Comparison of ENCODE assay signal across 30 cellular contexts in the genomic region with DNA sequence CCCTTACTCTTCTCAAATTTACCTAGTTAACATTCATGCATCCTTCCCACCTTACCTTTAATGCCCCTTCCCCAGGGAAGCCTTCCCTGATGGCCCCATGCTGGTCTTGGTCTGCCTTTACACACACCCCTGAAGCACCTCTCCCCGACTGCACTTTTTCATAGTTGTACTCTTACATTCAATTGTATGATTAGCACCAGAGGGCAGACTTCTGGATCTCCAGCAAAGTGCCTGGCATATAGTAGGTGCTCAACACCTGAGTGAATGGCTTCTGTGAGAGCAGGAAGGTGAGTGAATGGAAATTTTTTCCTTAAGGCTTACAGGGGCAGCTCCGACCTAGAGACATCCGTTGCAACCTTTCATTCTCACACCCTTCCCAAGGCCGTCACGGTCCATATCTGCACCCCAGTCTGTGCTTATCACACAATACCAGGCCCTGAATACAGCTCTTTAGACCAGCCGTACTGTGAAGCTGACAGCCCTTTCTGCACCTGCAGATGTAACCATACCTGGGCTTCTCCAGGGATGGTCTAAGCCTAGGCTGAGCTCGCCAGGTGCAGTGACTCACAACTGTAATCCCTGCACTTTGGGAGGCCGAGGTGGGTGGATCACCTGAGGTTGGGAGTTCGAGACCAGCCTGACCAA. TPM values are rescaled to one million over a fixed set of nuclear protein-coding genes. Genes with fewer than 3 reads are reported as not detected.
"Had no signal": no experiment of that assay in that cellular context is flagged by ENCODE, and none has a peak within 500 bp of the region (broad histone marks: within the 10 kb centered on the region; RNA-seq: fewer than 3 reads in every experiment).

No MANE protein-coding gene starts in this region.

- H3K4me3 ChIP-seq: coronary artery, hepatocyte, left lung, lung, neural progenitor cell, smooth muscle cell, thoracic aorta, upper lobe of left lung had no signal

- H3K27me3 Mint-ChIP-seq: activated naive CD8-positive, alpha-beta T cell treated with anti-CD3 and anti-CD28 coated beads, Interleukin-2, amount 10 ng/mL, durations not matched to agents 7 days and 5 days; naive thymus-derived CD4-positive, alpha-beta T cell had no signal

- H3K9me3 ChIP-seq: left lung, thoracic aorta, upper lobe of left lung had no signal

- H3K4me3 Mint-ChIP-seq: activated naive CD8-positive, alpha-beta T cell treated with anti-CD3 and anti-CD28 coated beads, Interleukin-2, amount 10 ng/mL, durations not matched to agents 7 days and 5 days; endodermal cell; immature natural killer cell; naive thymus-derived CD4-positive, alpha-beta T cell; neural progenitor cell had no signal

- FAIRE-seq: bronchial epithelial cell had no signal

- H3K79me2 ChIP-seq: hepatocyte had no signal

- H3K9me3 Mint-ChIP-seq: activated naive CD8-positive, alpha-beta T cell treated with anti-CD3 and anti-CD28 coated beads, Interleukin-2, amount 10 ng/mL, durations not matched to agents 7 days and 5 days; immature natural killer cell; neural progenitor cell had no signal

- H3K4me2 ChIP-seq: hepatocyte, neural progenitor cell, smooth muscle cell had no signal

- H3K27me3 ChIP-seq: hepatocyte, left lung, neural progenitor cell, upper lobe of left lung had no signal

- ATAC-seq: left lung; naive thymus-derived CD4-positive, alpha-beta T cell; sciatic nerve had no signal

- H3K36me3 ChIP-seq: neural progenitor cell, thoracic aorta had no signal

- H3K9ac ChIP-seq: neural progenitor cell had no signal

- H3K27ac Mint-ChIP-seq: activated naive CD8-positive, alpha-beta T cell treated with anti-CD3 and anti-CD28 coated beads, Interleukin-2, amount 10 ng/mL, durations not matched to agents 7 days and 5 days; endodermal cell; neural progenitor cell had no signal

- DNase-seq: activated CD4-positive, alpha-beta T cell treated with anti-CD3 and anti-CD28 coated beads for 1 hour; activated CD4-positive, alpha-beta T cell treated with anti-CD3 and anti-CD28 coated beads, Interleukin-2, amount 50 U/mL, for 4 hours; activated CD8-positive, alpha-beta memory T cell treated with anti-CD3 and anti-CD28 coated beads for 24 hours; activated naive CD4-positive, alpha-beta T cell treated with Interleukin-2 at 50 U/mL for 16 hours; activated naive CD8-positive, alpha-beta T cell treated with anti-CD3 and anti-CD28 coated beads, Interleukin-2, amount 10 ng/mL, durations not matched to agents 7 days and 5 days; activated T-cell treated with anti-CD3 and anti-CD28 coated beads, Interleukin-2, amount 50 U/mL, for 48 hours; amygdala; cerebellar nuclear complex; endodermal cell; foreskin melanocyte; immature natural killer cell; kidney glomerular epithelial cell; naive thymus-derived CD4-positive, alpha-beta T cell; stimulated activated CD4-positive, alpha-beta T cell treated with anti-CD3 and anti-CD28 coated beads, Interleukin-2, amount 100 ng/mL, for 48 hours; stimulated activated CD8-positive, alpha-beta memory T cell treated with anti-CD3 and anti-CD28 coated beads, Interleukin-4, amount 100 ng/mL, for 48 hours; stimulated activated naive CD4-positive, alpha-beta T cell; upper lobe of left lung; WERI-Rb-1 had no signal

- H3K27ac ChIP-seq: coronary artery, epithelial cell of prostate, hepatocyte, left lung, neural progenitor cell, thoracic aorta, upper lobe of left lung, WERI-Rb-1 had no signal

- H2AFZ ChIP-seq: hepatocyte, neural progenitor cell had no signal

RNA-seq across cellular contexts. Expression of a gene that starts 15.2 kb away (rescaled TPM):
- total RNA-seq: activated naive CD8-positive, alpha-beta T cell treated with anti-CD3 and anti-CD28 coated beads, Interleukin-2, amount 10 ng/mL, durations not matched to agents 7 days and 5 days; bronchial epithelial cell; osteoblast; smooth muscle cell; T-helper 1 cell treated with Interleukin-12 subunit alpha and Interleukin-12 subunit beta and Interleukin-4 antibody, amounts not matched to agents 30 ng/mL and 1 ng/mL, for 36 hours had no signal

RNA-seq across cellular contexts. Expression of a gene that starts 18.3 kb away (rescaled TPM):
- total RNA-seq: bronchial epithelial cell, smooth muscle cell had no signal
- polyA plus RNA-seq: immature natural killer cell had no signal
